31 cellular contexts compared by ENCODE assay signal in the genomic region with DNA sequence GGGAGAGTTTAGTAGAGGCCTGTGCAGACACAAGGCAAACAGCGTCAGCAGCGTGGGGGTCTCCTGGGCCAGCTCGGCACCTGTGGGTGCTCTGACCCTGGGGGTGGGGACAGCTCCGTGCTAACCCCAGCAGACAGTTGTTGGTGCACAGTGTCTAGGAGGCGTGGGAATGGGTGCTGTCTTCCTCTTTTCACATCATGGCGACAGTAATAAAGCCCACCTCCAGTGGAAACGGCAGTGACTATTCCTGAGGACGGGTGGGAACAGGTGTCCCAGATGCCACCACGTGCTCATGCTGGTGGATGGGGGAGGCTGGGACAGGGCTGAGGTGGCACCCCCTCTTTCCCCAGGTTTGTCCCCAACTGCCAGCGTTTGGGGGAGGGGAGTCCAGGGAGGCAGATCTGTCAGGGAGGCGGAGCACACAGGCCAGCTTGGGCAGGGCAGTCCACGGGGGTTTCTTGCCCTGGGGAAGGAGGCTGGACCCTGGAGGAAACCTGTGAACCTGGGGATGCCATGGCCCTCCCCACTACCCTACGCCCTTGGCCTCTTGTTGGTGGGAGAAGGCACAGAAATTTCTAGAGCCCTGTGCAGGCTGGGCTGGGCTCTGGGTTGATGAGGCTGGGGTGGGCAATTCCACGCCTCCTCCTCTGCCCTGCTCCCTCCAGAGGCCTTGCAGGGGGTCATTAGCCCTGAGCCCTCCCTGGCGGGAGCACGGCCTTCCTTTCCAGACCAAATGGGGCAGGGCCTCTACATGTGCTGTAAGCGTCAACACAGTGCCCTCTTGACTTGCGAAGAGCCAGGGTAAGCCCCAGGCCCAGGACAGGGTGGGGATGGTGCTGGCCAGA. TPM values are rescaled to one million over a fixed set of nuclear protein-coding genes. Genes with fewer than 3 reads are reported as not detected.
DNase-seq lines count a peak whose midpoint lies in the region; ATAC-seq, FAIRE-seq and TF ChIP-seq lines count a peak whose summit lies in the region.
"Had no signal": no experiment of that assay in that cellular context is flagged by ENCODE, and none has a peak within 500 bp of the region (broad histone marks: within the 10 kb centered on the region; RNA-seq: fewer than 3 reads in every experiment).

No MANE protein-coding gene starts in this region.

- no peaks in the 10 kb centered on the region for H3K79me1 ChIP-seq in H1 (ENCODE audit: low read depth, low read length)

- WGBS in H1 (ENCODE audit: extremely low coverage in 1 of 2, insufficient coverage in 1 of 2, insufficient read length in 1 of 2, insufficient replicate concordance in 2 of 2, low coverage in 1 of 2, low lambda C conversion rate in 2 of 2, missing lambda C conversion rate in 1 of 2), 2 experiments = 79% methylated on average over 17 of the region's 18 CpGs; no CpG with 5 or more reads in 1 of the 2 experiments
- 77 to 95% methylated on average over 10 to 18 of the region's 18 CpGs for WGBS in thyroid gland, 2 donors

- FAIRE-seq in H1 (lab: Jason Lieb, UNC) (no peak), RCC 7860 (lab: Jason Lieb, UNC) (no peak)
- FAIRE-seq: colon, urothelium cell line had no signal

- intact Hi-C loops in OCI-LY7 (cut with micrococcal nuclease; ENCODE audit: unreplicated experiment) = no loop called here
- intact Hi-C loops in thyroid gland (cut with DNase I) = no loop called here

- H3K79me2 ChIP-seq in OCI-LY7 (ENCODE audit: insufficient read depth, low read depth, low read length) = no peaks in the 10 kb centered on the region
- no peaks in the 10 kb centered on the region for H3K79me2 ChIP-seq in H1 (ENCODE audit: control insufficient read depth in 1 of 2, insufficient read depth in 2 of 2, low read length in 2 of 2)

- H4K8ac ChIP-seq in H1 (ENCODE audit: extremely low read depth, insufficient read depth, low read length) = no peak overlapping the region

- no TSS peak for BruUV-seq in OCI-LY7 (replicated peaks; lab: Mats Ljungman, UMichigan)

- no peak overlapping the region for H4K91ac ChIP-seq in H1 (replicated peaks; ENCODE audit: insufficient read length, low read length)

- H3K9me3 Mint-ChIP-seq in activated T-cell treated with anti-CD3 and anti-CD28 coated beads, Interleukin-2, amount 50 U/mL, for 72 hours = peaks cover 0 to 4% of the 10 kb centered on the region in 2 donors
- peaks cover 5% of the 10 kb centered on the region for H3K9me3 Mint-ChIP-seq in nephron progenitor cell
- no peaks in the 10 kb centered on the region for H3K9me3 Mint-ChIP-seq in activated T-cell treated with anti-CD3 and anti-CD28 coated beads, Interleukin-2, amount 50 U/mL, for 24 hours
- H3K9me3 Mint-ChIP-seq: activated CD4-positive, alpha-beta T cell treated with anti-CD3 and anti-CD28 coated beads, Interleukin-2, amount 10 ng/mL, durations not matched to agents 7 days and 5 days; activated T-helper 17 cell treated with anti-CD3 and anti-CD28 coated beads, Interleukin-2, amount 50 U/mL, for 72 hours had no signal

- TF ChIP-seq POLR2A in H1 (IDR thresholded peaks at IDR 0.05; ENCODE audit: control extremely low read depth in 1 of 2, low read depth in 2 of 2, low read length in 2 of 2) = no peak
- no peak for TF ChIP-seq POLR2A in thyroid gland (IDR thresholded peaks at IDR 0.05)

- no peak overlapping the region for H3K56ac ChIP-seq in H1 (replicated peaks; ENCODE audit: insufficient read length, low read depth, low read length)

- H3K9me2 ChIP-seq in OCI-LY7 (ENCODE audit: insufficient read depth, low read length) = no peaks in the 10 kb centered on the region

- TF ChIP-seq RAD21 in H1 (IDR thresholded peaks at IDR 0.05 in 1 of 2, conservative IDR thresholded peaks at IDR 0.05 in 1 of 2; ENCODE audit: low read depth in 2 of 2, low read length in 2 of 2) = no peak

- H2BK15ac ChIP-seq in H1 (ENCODE audit: low read length) = no peak overlapping the region

- H3K4me2 ChIP-seq in OCI-LY7 (ENCODE audit: low read length) = peak overlapping the region; percentile 23; the same call in 1 of the 2 replicates
- no peak overlapping the region for H3K4me2 ChIP-seq in H1 (ENCODE audit: insufficient read depth in 1 of 2, low read depth in 2 of 2, low read length in 2 of 2)

- no peak overlapping the region for H3K4me3 Mint-ChIP-seq in activated T-cell treated with anti-CD3 and anti-CD28 coated beads, Interleukin-2, amount 50 U/mL, for 72 hours
- H3K4me3 Mint-ChIP-seq in nephron progenitor cell = no peak overlapping the region
- no peak overlapping the region for H3K4me3 Mint-ChIP-seq in activated T-cell treated with anti-CD3 and anti-CD28 coated beads, Interleukin-2, amount 50 U/mL, for 24 hours
- H3K4me3 Mint-ChIP-seq: activated CD4-positive, alpha-beta T cell treated with anti-CD3 and anti-CD28 coated beads, Interleukin-2, amount 10 ng/mL, durations not matched to agents 7 days and 5 days; activated T-helper 17 cell treated with anti-CD3 and anti-CD28 coated beads, Interleukin-2, amount 50 U/mL, for 72 hours; H9; neural crest cell had no signal

- peaks cover 17% of the 10 kb centered on the region for H3K4me1 Mint-ChIP-seq in activated T-cell treated with anti-CD3 and anti-CD28 coated beads, Interleukin-2, amount 50 U/mL, for 72 hours (ENCODE audit: low read depth)
- peaks cover 19% of the 10 kb centered on the region for H3K4me1 Mint-ChIP-seq in nephron progenitor cell
- peaks cover 27% of the 10 kb centered on the region for H3K4me1 Mint-ChIP-seq in activated T-cell treated with anti-CD3 and anti-CD28 coated beads, Interleukin-2, amount 50 U/mL, for 24 hours (ENCODE audit: low read depth)

- no peak overlapping the region for H3K9ac ChIP-seq in H1 (replicated peaks in 1 of 4; ENCODE audit: extremely low read depth in 1 of 4, low read depth in 3 of 4, low read length in 3 of 4)

- H3K4me3 ChIP-seq in OCI-LY7 (ENCODE audit: low read depth, low read length, poor library complexity, severe bottlenecking) (no peak overlapping the region), H1 (ENCODE audit: extremely low read depth in 1 of 4, insufficient read depth in 2 of 4, low read depth in 3 of 4, low read length in 4 of 4) (no peak overlapping the region), thyroid gland (replicated peaks in 1 of 3) (no peak overlapping the region)
- H3K4me3 ChIP-seq: lung, prostate gland, testis had no signal

- no peak overlapping the region for H3K14ac ChIP-seq in H1 (ENCODE audit: insufficient read length)

- peaks cover 22% of the 10 kb centered on the region for H3K4me1 ChIP-seq in OCI-LY7 (ENCODE audit: insufficient read depth, low read length, poor library complexity, severe bottlenecking)
- peaks cover 0 to 4% (median 3%) of the 10 kb centered on the region in 4 experiments; a peak in 4 of 7 replicates for H3K4me1 ChIP-seq in H1 (replicated peaks in 1 of 4; ENCODE audit: control insufficient read depth in 3 of 4, insufficient read depth in 4 of 4, low read length in 3 of 4)
- H3K4me1 ChIP-seq in thyroid gland = peaks cover 26 to 37% of the 10 kb centered on the region in 2 donors

- TF ChIP-seq CTCF in OCI-LY7 (conservative IDR thresholded peaks at IDR 0.05; ENCODE audit: low read length) = no peak
- no peak for TF ChIP-seq CTCF in H1 (IDR thresholded peaks at IDR 0.05; ENCODE audit: control extremely low read depth in 1 of 3, insufficient read depth in 1 of 3, low read depth in 1 of 3, low read length in 3 of 3)
- TF ChIP-seq CTCF in thyroid gland (IDR thresholded peaks at IDR 0.05) = no peak
- no peak for TF ChIP-seq CTCF in nephron progenitor cell (IDR thresholded peaks at IDR 0.05)

- TF ChIP-seq EP300 in H1 (IDR thresholded peaks at IDR 0.05; ENCODE audit: borderline replicate concordance in 1 of 2, low read depth in 2 of 2, low read length in 2 of 2) = no peak

- H2AFZ ChIP-seq in OCI-LY7 (ENCODE audit: low read length) = no peak overlapping the region
- no peak overlapping the region for H2AFZ ChIP-seq in H1 (ENCODE audit: low read length)

- H3K27ac ChIP-seq in OCI-LY7 (ENCODE audit: low read depth, low read length, poor library complexity, severe bottlenecking) (no peak overlapping the region), H1 (ENCODE audit: low read depth, low read length) (no peak overlapping the region), thyroid gland (peak overlapping the region in 2 of 3 donors; percentile 31 to 47)
- H3K27ac ChIP-seq: epithelial cell of prostate, testis, WERI-Rb-1 had no signal

- peaks cover 14 to 32% (median 22%) of the 10 kb centered on the region in 4 experiments for H3K27me3 ChIP-seq in H1 (replicated peaks in 1 of 4; ENCODE audit: control insufficient read depth in 3 of 4, extremely low read depth in 1 of 4, insufficient read depth in 3 of 4, low read length in 3 of 4)
- no peaks in the 10 kb centered on the region for H3K27me3 ChIP-seq in thyroid gland
- H3K27me3 ChIP-seq: testis had no signal

- no peaks in the 10 kb centered on the region for H3K9me3 ChIP-seq in OCI-LY7 (ENCODE audit: low read length)
- no peaks in the 10 kb centered on the region for H3K9me3 ChIP-seq in H1 (ENCODE audit: insufficient read depth in 2 of 2, low read depth in 1 of 2, low read length in 1 of 2)
- H3K9me3 ChIP-seq in thyroid gland = no peaks in the 10 kb centered on the region
- H3K9me3 ChIP-seq: prostate gland, testis had no signal

- H2BK20ac ChIP-seq in H1 (ENCODE audit: low read length) = no peak overlapping the region

- H3K27me3 Mint-ChIP-seq in activated T-cell treated with anti-CD3 and anti-CD28 coated beads, Interleukin-2, amount 50 U/mL, for 72 hours (ENCODE audit: low read depth) = no peaks in the 10 kb centered on the region
- H3K27me3 Mint-ChIP-seq in nephron progenitor cell (ENCODE audit: low read depth, poor library complexity) = peaks cover 36% of the 10 kb centered on the region
- H3K27me3 Mint-ChIP-seq in activated T-cell treated with anti-CD3 and anti-CD28 coated beads, Interleukin-2, amount 50 U/mL, for 24 hours = no peaks in the 10 kb centered on the region
- H3K27me3 Mint-ChIP-seq: activated CD4-positive, alpha-beta T cell treated with anti-CD3 and anti-CD28 coated beads, Interleukin-2, amount 10 ng/mL, durations not matched to agents 7 days and 5 days; activated T-helper 17 cell treated with anti-CD3 and anti-CD28 coated beads, Interleukin-2, amount 50 U/mL, for 72 hours had no signal

- H4K5ac ChIP-seq in H1 (ENCODE audit: insufficient read length, low read depth, low read length) = no peak overlapping the region

- H2BK120ac ChIP-seq in H1 (replicated peaks; ENCODE audit: low read depth, low read length) = no peak overlapping the region

- H3K36me3 ChIP-seq in OCI-LY7 (ENCODE audit: insufficient read depth, low read length) = no peaks in the 10 kb centered on the region
- H3K36me3 ChIP-seq in H1 (ENCODE audit: control insufficient read depth in 2 of 4, insufficient read depth in 4 of 4, low read length in 3 of 4) = no peaks in the 10 kb centered on the region
- no peaks in the 10 kb centered on the region for H3K36me3 ChIP-seq in thyroid gland
- H3K36me3 ChIP-seq: prostate gland, WERI-Rb-1 had no signal

- no peak overlapping the region for H3K4ac ChIP-seq in H1 (replicated peaks; ENCODE audit: insufficient read length, low read depth, low read length)

- H3K23me2 ChIP-seq in H1 (ENCODE audit: low read depth, low read length) = peaks cover 15% of the 10 kb centered on the region

- H4K20me1 ChIP-seq in OCI-LY7 (ENCODE audit: insufficient read depth, low read length) (no peaks in the 10 kb centered on the region), H1 (replicated peaks in 1 of 2; ENCODE audit: control insufficient read depth in 1 of 2, insufficient read depth in 2 of 2, low read length in 2 of 2) (peaks cover 3 to 13% of the 10 kb centered on the region in 2 experiments)

- H3K18ac ChIP-seq in H1 (ENCODE audit: extremely low read depth, low read length) = no peak overlapping the region

- no peak overlapping the region for H3K27ac Mint-ChIP-seq in activated T-cell treated with anti-CD3 and anti-CD28 coated beads, Interleukin-2, amount 50 U/mL, for 72 hours
- H3K27ac Mint-ChIP-seq in nephron progenitor cell = no peak overlapping the region
- H3K27ac Mint-ChIP-seq in activated T-cell treated with anti-CD3 and anti-CD28 coated beads, Interleukin-2, amount 50 U/mL, for 24 hours = no peak overlapping the region
- H3K27ac Mint-ChIP-seq: activated CD4-positive, alpha-beta T cell treated with anti-CD3 and anti-CD28 coated beads, Interleukin-2, amount 10 ng/mL, durations not matched to agents 7 days and 5 days; activated T-helper 17 cell treated with anti-CD3 and anti-CD28 coated beads, Interleukin-2, amount 50 U/mL, for 72 hours; H9 had no signal

- no peaks in the 10 kb centered on the region for H3K36me3 Mint-ChIP-seq in activated T-cell treated with anti-CD3 and anti-CD28 coated beads, Interleukin-2, amount 50 U/mL, for 72 hours (ENCODE audit: insufficient read depth in 2 of 2)
- H3K36me3 Mint-ChIP-seq in nephron progenitor cell (ENCODE audit: low read depth) = no peaks in the 10 kb centered on the region
- H3K36me3 Mint-ChIP-seq in activated T-cell treated with anti-CD3 and anti-CD28 coated beads, Interleukin-2, amount 50 U/mL, for 24 hours (ENCODE audit: low read depth) = peaks cover 3% of the 10 kb centered on the region

- H2AK5ac ChIP-seq in H1 (ENCODE audit: low read depth, low read length) = no peak overlapping the region

- POLR2A ChIA-PET in OCI-LY7 (lab: Charles Lee) (interaction anchor here (0.9 kb wide), 1 partner anchor 56 kb away, joined by 5 read pairs; no protein-coding TSS in a partner anchor), H1 (lab: Charles Lee; ENCODE audit: partially characterized antibody) (interaction anchor here (1.0 to 1.4 kb wide), 3 partner anchors 9 to 48 kb away, joined by 3 to 5 read pairs (median 3); no protein-coding TSS in a partner anchor)

- ATAC-seq in activated T-cell treated with anti-CD3 and anti-CD28 coated beads, Interleukin-2, amount 50 U/mL, for 72 hours (replicated peaks in 1 of 2) = no peak
- ATAC-seq: activated T-helper 17 cell treated with anti-CD3 and anti-CD28 coated beads, Interleukin-2, amount 50 U/mL, for 72 hours; Right ventricle myocardium inferior had no signal

- no peak overlapping the region for H2BK5ac ChIP-seq in H1 (ENCODE audit: low read depth, low read length)

- no peak overlapping the region for H3K23ac ChIP-seq in H1 (ENCODE audit: insufficient read length)

- peak; percentile 15 for DNase-seq in activated T-cell treated with anti-CD3 and anti-CD28 coated beads, Interleukin-2, amount 50 U/mL, for 1 hour
- DNase-seq in activated T-cell treated with anti-CD3 and anti-CD28 coated beads, Interleukin-2, amount 50 U/mL, for 72 hours = no peak
- DNase-seq in OCI-LY7 (ENCODE audit: low spot score) = no peak
- DNase-seq in H1 (ENCODE audit: low read depth in 1 of 2, low spot score in 2 of 2) = no peak
- DNase-seq in thyroid gland = no peak
- DNase-seq in RCC 7860 (ENCODE audit: low spot score) = no peak
- DNase-seq in nephron progenitor cell = no peak
- DNase-seq in activated T-cell treated with anti-CD3 and anti-CD28 coated beads, Interleukin-2, amount 50 U/mL, for 24 hours = no peak
- DNase-seq: activated CD4-positive, alpha-beta T cell treated with anti-CD3 and anti-CD28 coated beads, Interleukin-2, amount 10 ng/mL, durations not matched to agents 7 days and 5 days; activated naive CD4-positive, alpha-beta T cell treated with anti-CD3 and anti-CD28 coated beads, Interleukin-2, amount 50 U/mL, for 16 hours; AML-193; COR-L47; DMS79; effector CD4-positive, alpha-beta T cell; GF-D8; H9; KBM-7; NCI-H1436 treated with DMSO at 0.1 percent for 48 hours; NCI-H774; stimulated activated naive CD4-positive, alpha-beta T cell treated with Interleukin-2 at 50 U/mL for 16 hours; T-helper 9 cell; testis; WERI-Rb-1 had no signal

- no peak overlapping the region for H2BK12ac ChIP-seq in H1 (ENCODE audit: low read depth, low read length)

- CTCF ChIA-PET in OCI-LY7 (lab: Charles Lee; ENCODE audit: unreplicated experiment) = no interaction called here
- CTCF ChIA-PET in H1 (lab: Charles Lee; ENCODE audit: partially characterized antibody) = interaction anchor here (0.8 to 3.0 kb wide), 4 partner anchors 16 to 79 kb away, joined by 3 to 17 read pairs (median 8); no protein-coding TSS in a partner anchor

RNA-seq across cellular contexts. Expression of a gene that starts 3.8 kb away (rescaled TPM):
- total RNA-seq in activated T-cell treated with anti-CD3 and anti-CD28 coated beads, Interleukin-2, amount 50 U/mL, for 72 hours = 1 to 10 TPM; 2.5 to 3.0 TPM
- total RNA-seq in OCI-LY7 (2014; rRNA removed; shearing (Covaris generic)) = 0.98 and 2.4 TPM in 2 replicates
- total RNA-seq in OCI-LY7 (2022) (1.9 and 2.4 TPM in 2 replicates), thyroid gland (10 to 100 TPM; 12.9 to 29.4 (median 16.8) TPM)
- 2.8 and 2.9 TPM in 2 replicates for total RNA-seq in H1 (2021; fragmentation: NEBNext Ultra II Directional; extraction: Animal tissue kit (Norgen Biotek cat#: 25700))
- 3.1 and 3.7 TPM in 2 replicates for polyA plus RNA-seq in H1 (2011; rRNA removed)
- polyA plus RNA-seq in H1 (2011; cell fraction: cytosol; rRNA removed) = 2.5 TPM
- 4.0 TPM for polyA plus RNA-seq in H1 (2011; cell fraction: nucleus; rRNA removed)
- polyA plus RNA-seq in H1 (2012, experiment 1 of 2) = 1.5 to 3.3 TPM (median 2.9 TPM) in 4 replicates
- polyA plus RNA-seq in H1 (2012, experiment 2 of 2) = 2.3 TPM
- polyA plus RNA-seq in H1 (2013, experiment 1 of 2) = 1.2 TPM
- polyA plus RNA-seq in H1 (2013, experiment 2 of 2) = 1.2 TPM
- polyA minus RNA-seq in H1 (2011; rRNA and poly(A)+ RNA removed) = 3.4 and 4.0 TPM in 2 replicates
- 2.7 TPM for polyA minus RNA-seq in H1 (2011; cell fraction: cytosol; rRNA and poly(A)+ RNA removed)
- polyA minus RNA-seq in H1 (2011; cell fraction: nucleus; rRNA and poly(A)+ RNA removed) = 7.3 TPM

RNA-seq across cellular contexts. Expression of a gene that starts 9.2 kb away (rescaled TPM):
- 100 to 1,000 TPM in 1 of 2 donors, 10 to 100 TPM in 1; 98.0 to 113 TPM for total RNA-seq in activated T-cell treated with anti-CD3 and anti-CD28 coated beads, Interleukin-2, amount 50 U/mL, for 72 hours
- 75.4 and 83.0 TPM in 2 replicates for total RNA-seq in OCI-LY7 (2014; rRNA removed; shearing (Covaris generic))
- total RNA-seq in OCI-LY7 (2022) (108 and 109 TPM in 2 replicates), thyroid gland (100 to 1,000 TPM in 3 of 4 donors, 10 to 100 TPM in 1; 99.8 to 179 (median 152) TPM)
- total RNA-seq in H1 (2021; fragmentation: NEBNext Ultra II Directional; extraction: Animal tissue kit (Norgen Biotek cat#: 25700)) = 62.1 and 71.5 TPM in 2 replicates
- polyA plus RNA-seq in H1 (2011; rRNA removed) = 68.1 and 89.8 TPM in 2 replicates
- 86.7 TPM for polyA plus RNA-seq in H1 (2011; cell fraction: cytosol; rRNA removed)
- 135 TPM for polyA plus RNA-seq in H1 (2011; cell fraction: nucleus; rRNA removed)
- 53.7 to 73.1 TPM (median 68.0 TPM) in 4 replicates for polyA plus RNA-seq in H1 (2012, experiment 1 of 2)
- 53.5 TPM for polyA plus RNA-seq in H1 (2012, experiment 2 of 2)
- 44.6 TPM for polyA plus RNA-seq in H1 (2013, experiment 1 of 2)
- 45.6 TPM for polyA plus RNA-seq in H1 (2013, experiment 2 of 2)
- 43.3 and 54.9 TPM in 2 replicates for polyA minus RNA-seq in H1 (2011; rRNA and poly(A)+ RNA removed)
- polyA minus RNA-seq in H1 (2011; cell fraction: cytosol; rRNA and poly(A)+ RNA removed) = 46.9 TPM
- 28.2 TPM for polyA minus RNA-seq in H1 (2011; cell fraction: nucleus; rRNA and poly(A)+ RNA removed)

RNA-seq across cellular contexts. Expression of a gene that starts 51.8 kb away (rescaled TPM):
- total RNA-seq in activated T-cell treated with anti-CD3 and anti-CD28 coated beads, Interleukin-2, amount 50 U/mL, for 72 hours = 10 to 100 TPM; 72.9 TPM
- total RNA-seq in OCI-LY7 (2014; rRNA removed; shearing (Covaris generic)) = 215 and 244 TPM in 2 replicates
- total RNA-seq in OCI-LY7 (2022) (88.3 and 111 TPM in 2 replicates), thyroid gland (100 to 1,000 TPM; 137 to 388 (median 239) TPM)
- 123 and 135 TPM in 2 replicates for total RNA-seq in H1 (2021; fragmentation: NEBNext Ultra II Directional; extraction: Animal tissue kit (Norgen Biotek cat#: 25700))
- 517 and 589 TPM in 2 replicates for polyA plus RNA-seq in H1 (2011; rRNA removed)
- polyA plus RNA-seq in H1 (2011; cell fraction: cytosol; rRNA removed) = 330 TPM
- polyA plus RNA-seq in H1 (2011; cell fraction: nucleus; rRNA removed) = 307 TPM
- 85.5 to 181 TPM (median 172 TPM) in 4 replicates for polyA plus RNA-seq in H1 (2012, experiment 1 of 2)
- polyA plus RNA-seq in H1 (2012, experiment 2 of 2) = 271 TPM
- polyA plus RNA-seq in H1 (2013, experiment 1 of 2) = 207 TPM
- 187 TPM for polyA plus RNA-seq in H1 (2013, experiment 2 of 2)
- polyA minus RNA-seq in H1 (2011; rRNA and poly(A)+ RNA removed) = 23.9 and 34.6 TPM in 2 replicates
- 70.6 TPM for polyA minus RNA-seq in H1 (2011; cell fraction: cytosol; rRNA and poly(A)+ RNA removed)
- 52.2 TPM for polyA minus RNA-seq in H1 (2011; cell fraction: nucleus; rRNA and poly(A)+ RNA removed)

Comparison
In these comparisons a context has a peak if more than half of its experiments do, and no peak if none do; other contexts are left out.
1. H3K27ac ChIP-seq: peak in thyroid gland (2 of 3); none in OCI-LY7 (single experiment) and H1 (single experiment).